ENCODE assay signal across 16 cellular contexts in the genomic region with DNA sequence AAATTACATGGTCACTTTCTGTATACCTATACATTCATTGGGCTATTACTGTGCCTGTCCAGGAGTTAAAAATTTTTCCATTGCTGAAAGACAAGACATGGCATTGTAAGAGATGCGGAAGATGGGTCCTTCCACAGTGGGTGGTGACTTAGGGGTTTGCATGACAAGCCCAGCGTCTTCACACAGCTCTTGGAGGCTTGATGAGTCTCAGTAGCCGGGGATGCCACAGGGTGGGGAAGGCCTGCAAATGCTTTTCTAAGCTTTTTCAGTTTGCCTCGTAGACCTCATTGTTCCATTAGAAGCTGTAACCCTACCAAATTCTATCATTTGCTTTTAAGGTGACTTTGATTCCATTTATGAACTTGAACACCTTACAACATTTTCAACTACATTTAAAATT. TPM values are rescaled to one million over a fixed set of nuclear protein-coding genes. Genes with fewer than 3 reads are reported as not detected.
DNase-seq lines count a peak whose midpoint lies in the region; TF ChIP-seq lines count a peak whose summit lies in the region.
"Had no signal": no experiment of that assay in that cellular context is flagged by ENCODE, and none has a peak within 500 bp of the region (broad histone marks: within the 10 kb centered on the region; RNA-seq: fewer than 3 reads in every experiment).

No MANE protein-coding gene starts in this region.

- H3K36me3 Mint-ChIP-seq in brain: peaks cover 19% of the 10 kb centered on the region
- H3K36me3 Mint-ChIP-seq in activated T-helper 2 cell treated with anti-CD3 and anti-CD28 coated beads, Interferon-gamma antibody, Interleukin-2, Interleukin-4, amounts not matched to agents 10 μg/mL and 5 μg/mL and 100 μg/mL, durations not matched to agents 14 hours and 24 hours and 36 hours (ENCODE audit: low read depth): no peaks in the 10 kb centered on the region
- H3K36me3 Mint-ChIP-seq: CD4-positive, alpha-beta memory T cell had no signal

- H3K4me3 ChIP-seq in H7 (ENCODE audit: insufficient read depth, low read depth, low read length): no peak overlapping the region
- H3K4me3 ChIP-seq in NT2/D1 (ENCODE audit: insufficient read length, low read depth): no peak overlapping the region

- TF ChIP-seq POLR2A in erythroblast (IDR thresholded peaks at IDR 0.05; ENCODE audit: low read length): no peak

- intact Hi-C loops in activated T-helper 2 cell treated with anti-CD3 and anti-CD28 coated beads, Interferon-gamma antibody, Interleukin-2, Interleukin-4, amounts not matched to agents 10 μg/mL and 5 μg/mL and 100 μg/mL, durations not matched to agents 14 hours and 24 hours and 36 hours (cut with micrococcal nuclease): no loop called here

- peaks cover 0 to 2% (median 0%) of the 10 kb centered on the region in 5 experiments for H3K9me3 Mint-ChIP-seq in brain
- H3K9me3 Mint-ChIP-seq in activated T-helper 2 cell treated with anti-CD3 and anti-CD28 coated beads, Interferon-gamma antibody, Interleukin-2, Interleukin-4, amounts not matched to agents 10 μg/mL and 5 μg/mL and 100 μg/mL, durations not matched to agents 14 hours and 24 hours and 36 hours: no peaks in the 10 kb centered on the region
- H3K9me3 Mint-ChIP-seq: CD4-positive, alpha-beta memory T cell had no signal

- H3K27me3 Mint-ChIP-seq in brain: no peaks in the 10 kb centered on the region
- peaks cover 18% of the 10 kb centered on the region for H3K27me3 Mint-ChIP-seq in activated T-helper 2 cell treated with anti-CD3 and anti-CD28 coated beads, Interferon-gamma antibody, Interleukin-2, Interleukin-4, amounts not matched to agents 10 μg/mL and 5 μg/mL and 100 μg/mL, durations not matched to agents 14 hours and 24 hours and 36 hours (ENCODE audit: low read depth)

- no peaks in the 10 kb centered on the region for H3K9me3 ChIP-seq in NT2/D1 (ENCODE audit: insufficient read depth, low read length)

- peak overlapping the region in 3 of 5 experiments; percentile 45 to 92 (median 64) for H3K27ac Mint-ChIP-seq in brain
- no peak overlapping the region for H3K27ac Mint-ChIP-seq in activated T-helper 2 cell treated with anti-CD3 and anti-CD28 coated beads, Interferon-gamma antibody, Interleukin-2, Interleukin-4, amounts not matched to agents 10 μg/mL and 5 μg/mL and 100 μg/mL, durations not matched to agents 14 hours and 24 hours and 36 hours
- H3K27ac Mint-ChIP-seq: CD4-positive, alpha-beta memory T cell had no signal

- peak; percentile 33 for DNase-seq in NCI-H2227 (lab: John Stamatoyannopoulos, UW; ENCODE audit: unreplicated experiment)
- no peak for DNase-seq in NCI-H2227 treated with DMSO at 0.1 percent for 48 hours (lab: John Stamatoyannopoulos, UW)
- peak; percentile 67 for DNase-seq in H7
- DNase-seq in NT2/D1 (ENCODE audit: low read depth, low spot score): peak; percentile 40
- no peak for DNase-seq in activated T-helper 2 cell treated with anti-CD3 and anti-CD28 coated beads, Interferon-gamma antibody, Interleukin-2, Interleukin-4, amounts not matched to agents 10 μg/mL and 5 μg/mL and 100 μg/mL, durations not matched to agents 14 hours and 24 hours and 36 hours (ENCODE audit: low spot score)
- no peak for DNase-seq in erythroblast (lab: John Stamatoyannopoulos, UW)
- DNase-seq: C1 segment of cervical spinal cord; Calu3; CD4-positive, alpha-beta memory T cell; COR-L47; DMS53; DMS79 treated with DMSO at 0.1 percent for 48 hours; GF-D8; GOT3; HCEC 1CT had no signal

- H3K4me1 Mint-ChIP-seq in brain: no peaks in the 10 kb centered on the region
- H3K4me1 Mint-ChIP-seq in activated T-helper 2 cell treated with anti-CD3 and anti-CD28 coated beads, Interferon-gamma antibody, Interleukin-2, Interleukin-4, amounts not matched to agents 10 μg/mL and 5 μg/mL and 100 μg/mL, durations not matched to agents 14 hours and 24 hours and 36 hours (ENCODE audit: low read depth): no peaks in the 10 kb centered on the region
- H3K4me1 Mint-ChIP-seq: CD4-positive, alpha-beta memory T cell had no signal

- H3K27me3 ChIP-seq in H7 (ENCODE audit: control insufficient read depth, insufficient read depth, low read length) (no peaks in the 10 kb centered on the region; the same call in 1 of the 2 replicates), NT2/D1 (ENCODE audit: insufficient read depth, insufficient read length) (no peaks in the 10 kb centered on the region)

- no peaks in the 10 kb centered on the region for H3K36me3 ChIP-seq in H7 (replicated peaks; ENCODE audit: control insufficient read depth, insufficient read depth, low read length)
- no peaks in the 10 kb centered on the region for H3K36me3 ChIP-seq in NT2/D1 (ENCODE audit: insufficient read depth, insufficient read length, low read length)

- H3K9ac ChIP-seq in NT2/D1 (ENCODE audit: insufficient read length, low read depth): no peak overlapping the region

- TF ChIP-seq CTCF in brain (conservative IDR thresholded peaks at IDR 0.05): no peak

- no peak overlapping the region for H3K4me3 Mint-ChIP-seq in brain
- H3K4me3 Mint-ChIP-seq in activated T-helper 2 cell treated with anti-CD3 and anti-CD28 coated beads, Interferon-gamma antibody, Interleukin-2, Interleukin-4, amounts not matched to agents 10 μg/mL and 5 μg/mL and 100 μg/mL, durations not matched to agents 14 hours and 24 hours and 36 hours (ENCODE audit: low read depth): no peak overlapping the region
- H3K4me3 Mint-ChIP-seq: CD4-positive, alpha-beta memory T cell had no signal

- no peaks in the 10 kb centered on the region for H3K4me1 ChIP-seq in NT2/D1 (ENCODE audit: insufficient read depth, insufficient read length)

RNA-seq across cellular contexts. Expression of gene MAPRE3, which starts 18.1 kb away (rescaled TPM):
- 0.42 and 1.6 TPM in 2 replicates for total RNA-seq in H7 (2014; rRNA removed; shearing (Covaris generic))
- polyA plus RNA-seq in brain (ENCODE audit: insufficient read depth, low read depth, low replicate concordance): 130 TPM
- total RNA-seq in activated T-helper 2 cell treated with anti-CD3 and anti-CD28 coated beads, Interferon-gamma antibody, Interleukin-2, Interleukin-4, amounts not matched to agents 10 μg/mL and 5 μg/mL and 100 μg/mL, durations not matched to agents 14 hours and 24 hours and 36 hours: 1.8 and 2.2 TPM in 2 replicates

Comparison
In these comparisons a context has a peak if more than half of its experiments do, and no peak if none do; other contexts are left out.
1. DNase-seq: peak in NCI-H2227 (single experiment), H7 (single experiment) and NT2/D1 (single experiment); none in NCI-H2227 treated with DMSO at 0.1 percent for 48 hours (single experiment), activated T-helper 2 cell treated with anti-CD3 and anti-CD28 coated beads, Interferon-gamma antibody, Interleukin-2, Interleukin-4, amounts not matched to agents 10 μg/mL and 5 μg/mL and 100 μg/mL, durations not matched to agents 14 hours and 24 hours and 36 hours (single experiment) and erythroblast (0 of 2).